Comparison of ENCODE assay signal across 14 cellular contexts in genomic region chr1:40795811-40796586, GRCh38. TPM values are rescaled to one million over a fixed set of nuclear protein-coding genes. Genes with fewer than 3 reads are reported as not detected.
DNase-seq lines count a peak whose midpoint lies in the region; ATAC-seq, FAIRE-seq and TF ChIP-seq lines count a peak whose summit lies in the region.
"Had no signal": no experiment of that assay in that cellular context is flagged by ENCODE, and none has a peak within 500 bp of the region (broad histone marks: within the 10 kb centered on the region; RNA-seq: fewer than 3 reads in every experiment).

No MANE protein-coding gene starts in this region.

- no peaks in the 10 kb centered on the region for H3K36me3 ChIP-seq in BLaER1 treated with 17β-estradiol and CSF1 and Interleukin-3, amounts not matched to agents 10 nM and 100 nM
- no peaks in the 10 kb centered on the region for H3K36me3 ChIP-seq in naive thymus-derived CD4-positive, alpha-beta T cell (ENCODE audit: control insufficient read depth in 2 of 3, insufficient read depth in 3 of 3, low read length in 3 of 3)
- no peaks in the 10 kb centered on the region for H3K36me3 ChIP-seq in suprapubic skin

- no peak for TF ChIP-seq CTCF in activated CD8-positive, alpha-beta T cell treated with anti-CD3 and anti-CD28 coated beads for 36 hours (IDR thresholded peaks at IDR 0.05)
- no peak for TF ChIP-seq CTCF in suprapubic skin (IDR thresholded peaks at IDR 0.05)
- no peak for TF ChIP-seq CTCF in natural killer cell (IDR thresholded peaks at IDR 0.05)

- TF ChIP-seq POLR2A in GM12891 (IDR thresholded peaks at IDR 0.05; ENCODE audit: low read depth, low read length) (no peak), suprapubic skin (IDR thresholded peaks at IDR 0.05) (no peak)

- POLR2A ChIA-PET in activated CD8-positive, alpha-beta T cell treated with anti-CD3 and anti-CD28 coated beads for 36 hours (lab: Charles Lee) = interaction anchor here (0.6 to 1.5 kb wide), 5 partner anchors 8 to 184 kb away, joined by 3 to 5 read pairs (median 4); partner anchors contain the start of gene CTPS1
- POLR2A ChIA-PET in naive thymus-derived CD4-positive, alpha-beta T cell (lab: Charles Lee) = interaction anchor here (0.9 to 3.5 kb wide), 6 partner anchors 10 to 265 kb away, joined by 3 to 17 read pairs (median 5); partner anchors contain the start of genes CITED4, NFYC and ZNF684

- peak overlapping the region in 6 of 11 experiments; percentile 12 to 51 (median 30); a peak in 7 of 22 replicates for H3K27ac ChIP-seq in BLaER1 treated with 17β-estradiol and CSF1 and Interleukin-3, amounts not matched to agents 10 nM and 100 nM
- H3K27ac ChIP-seq in naive thymus-derived CD4-positive, alpha-beta T cell (ENCODE audit: low read depth, low read length) = peak overlapping the region; percentile 59
- no peak overlapping the region for H3K27ac ChIP-seq in suprapubic skin
- H3K27ac ChIP-seq: C4-2B had no signal

- peak overlapping the region; percentile 37 for H3K4me3 Mint-ChIP-seq in activated CD8-positive, alpha-beta T cell treated with anti-CD3 and anti-CD28 coated beads for 36 hours
- peak overlapping the region; percentile 67 to 84 (median 74) for H3K4me3 Mint-ChIP-seq in naive thymus-derived CD4-positive, alpha-beta T cell
- H3K4me3 Mint-ChIP-seq in natural killer cell = no peak overlapping the region
- H3K4me3 Mint-ChIP-seq: mesothelial cell of epicardium had no signal

- peaks cover 46% of the 10 kb centered on the region for H3K4me1 Mint-ChIP-seq in activated CD8-positive, alpha-beta T cell treated with anti-CD3 and anti-CD28 coated beads for 36 hours (ENCODE audit: low read depth)
- peaks cover 13 to 49% (median 44%) of the 10 kb centered on the region in 7 donors for H3K4me1 Mint-ChIP-seq in naive thymus-derived CD4-positive, alpha-beta T cell
- peaks cover 6 to 10% of the 10 kb centered on the region in 2 donors for H3K4me1 Mint-ChIP-seq in natural killer cell

- peak overlapping the region in 1 of 10 experiments; percentile 34; a peak in 2 of 20 replicates for H3K4me3 ChIP-seq in BLaER1 treated with 17β-estradiol and CSF1 and Interleukin-3, amounts not matched to agents 10 nM and 100 nM
- H3K4me3 ChIP-seq in naive thymus-derived CD4-positive, alpha-beta T cell (ENCODE audit: low read length) = peak overlapping the region; percentile 27
- no peak overlapping the region for H3K4me3 ChIP-seq in suprapubic skin

- H3K4me1 ChIP-seq in BLaER1 treated with 17β-estradiol and CSF1 and Interleukin-3, amounts not matched to agents 10 nM and 100 nM = peaks cover 36 to 81% (median 56%) of the 10 kb centered on the region in 10 experiments
- peaks cover 6 to 18% of the 10 kb centered on the region in 2 donors for H3K4me1 ChIP-seq in naive thymus-derived CD4-positive, alpha-beta T cell (ENCODE audit: control insufficient read depth in 2 of 2, insufficient read depth in 2 of 2, low read length in 2 of 2)
- H3K4me1 ChIP-seq in suprapubic skin = peaks cover 14% of the 10 kb centered on the region

- H3K27ac Mint-ChIP-seq in activated CD8-positive, alpha-beta T cell treated with anti-CD3 and anti-CD28 coated beads for 36 hours = peak overlapping the region; percentile 83
- peak overlapping the region; percentile 74 to 94 (median 86) for H3K27ac Mint-ChIP-seq in naive thymus-derived CD4-positive, alpha-beta T cell
- no peak overlapping the region for H3K27ac Mint-ChIP-seq in natural killer cell
- H3K27ac Mint-ChIP-seq: mesothelial cell of epicardium had no signal

- H3K27me3 ChIP-seq in BLaER1 treated with 17β-estradiol and CSF1 and Interleukin-3, amounts not matched to agents 10 nM and 100 nM = no peaks in the 10 kb centered on the region
- H3K27me3 ChIP-seq in naive thymus-derived CD4-positive, alpha-beta T cell (ENCODE audit: control insufficient read depth in 2 of 2, insufficient read depth in 2 of 2, low read length in 2 of 2) = no peaks in the 10 kb centered on the region
- no peaks in the 10 kb centered on the region for H3K27me3 ChIP-seq in suprapubic skin

- ATAC-seq in activated CD8-positive, alpha-beta T cell treated with anti-CD3 and anti-CD28 coated beads for 36 hours = peak; percentile 70
- peak; percentile 34 for ATAC-seq in naive thymus-derived CD4-positive, alpha-beta T cell
- ATAC-seq in natural killer cell = no peak
- no peak for ATAC-seq in GM21526 (IDR thresholded peaks at IDR 0.05; ENCODE audit: low FRiP score, unreplicated experiment)

- H3K9ac ChIP-seq in BLaER1 treated with 17β-estradiol and CSF1 and Interleukin-3, amounts not matched to agents 10 nM and 100 nM = peak overlapping the region in 7 of 11 experiments; percentile 28 to 50 (median 41); a peak in 10 of 22 replicates

- no peaks in the 10 kb centered on the region for H3K9me3 Mint-ChIP-seq in activated CD8-positive, alpha-beta T cell treated with anti-CD3 and anti-CD28 coated beads for 36 hours
- peaks cover 0 to 2% (median 0%) of the 10 kb centered on the region in 11 donors for H3K9me3 Mint-ChIP-seq in naive thymus-derived CD4-positive, alpha-beta T cell
- H3K9me3 Mint-ChIP-seq in natural killer cell = no peaks in the 10 kb centered on the region
- H3K9me3 Mint-ChIP-seq: mesothelial cell of epicardium had no signal

- no peak for TF ChIP-seq EP300 in suprapubic skin (IDR thresholded peaks at IDR 0.05)

- no peak for DNase-seq in GM12891 (ENCODE audit: insufficient read length, low spot score)
- peak; percentile 50 for DNase-seq in activated CD8-positive, alpha-beta T cell treated with anti-CD3 and anti-CD28 coated beads for 36 hours
- no peak for DNase-seq in naive thymus-derived CD4-positive, alpha-beta T cell
- no peak for DNase-seq in suprapubic skin (ENCODE audit: low spot score in 2 of 2)
- DNase-seq in natural killer cell = no peak
- no peak for DNase-seq in DMS53 (lab: John Stamatoyannopoulos, UW)
- DNase-seq: activated CD8-positive, alpha-beta memory T cell treated with anti-CD3 and anti-CD28 coated beads, Interleukin-2, amount 50 U/mL, for 48 hours; effector CD4-positive, alpha-beta T cell; NCI-H1105; RPMI8226 had no signal

- H4K20me1 ChIP-seq in BLaER1 treated with 17β-estradiol and CSF1 and Interleukin-3, amounts not matched to agents 10 nM and 100 nM = peaks cover 0 to 6% (median 0%) of the 10 kb centered on the region in 11 experiments; a peak in 3 of 22 replicates

- CTCF ChIA-PET in activated CD8-positive, alpha-beta T cell treated with anti-CD3 and anti-CD28 coated beads for 36 hours (lab: Charles Lee) = interaction anchor here (1.0 to 5.7 kb wide), 4 partner anchors 19 to 66 kb away, joined by 3 to 50 read pairs (median 6); no protein-coding TSS in a partner anchor
- CTCF ChIA-PET in naive thymus-derived CD4-positive, alpha-beta T cell (lab: Charles Lee) = interaction anchor here (0.6 to 4.0 kb wide), 2 partner anchors 21 to 95 kb away, joined by 4 to 40 read pairs; no protein-coding TSS in a partner anchor

- H3K27me3 Mint-ChIP-seq in activated CD8-positive, alpha-beta T cell treated with anti-CD3 and anti-CD28 coated beads for 36 hours = no peaks in the 10 kb centered on the region
- H3K27me3 Mint-ChIP-seq in naive thymus-derived CD4-positive, alpha-beta T cell = peaks cover 0 to 5% (median 0%) of the 10 kb centered on the region in 5 donors
- peaks cover 0 to 5% of the 10 kb centered on the region in 2 donors for H3K27me3 Mint-ChIP-seq in natural killer cell (ENCODE audit: low read depth in 2 of 2)

- 67% methylated on average over 13 of the region's 13 CpGs for WGBS in suprapubic skin

- no peaks in the 10 kb centered on the region for H3K9me3 ChIP-seq in BLaER1 treated with 17β-estradiol and CSF1 and Interleukin-3, amounts not matched to agents 10 nM and 100 nM (replicated peaks in 1 of 11)
- H3K9me3 ChIP-seq in naive thymus-derived CD4-positive, alpha-beta T cell (ENCODE audit: control insufficient read depth in 2 of 3, low read length in 3 of 3) = no peaks in the 10 kb centered on the region
- no peaks in the 10 kb centered on the region for H3K9me3 ChIP-seq in suprapubic skin

- FAIRE-seq in GM12891 (lab: Jason Lieb, UNC) = peak; percentile 77

- no peaks in the 10 kb centered on the region for H3K36me3 Mint-ChIP-seq in activated CD8-positive, alpha-beta T cell treated with anti-CD3 and anti-CD28 coated beads for 36 hours (ENCODE audit: low read depth)
- H3K36me3 Mint-ChIP-seq in naive thymus-derived CD4-positive, alpha-beta T cell = no peaks in the 10 kb centered on the region
- H3K36me3 Mint-ChIP-seq in natural killer cell = no peaks in the 10 kb centered on the region
- H3K36me3 Mint-ChIP-seq: mesothelial cell of epicardium had no signal

- intact Hi-C loops in activated CD8-positive, alpha-beta T cell treated with anti-CD3 and anti-CD28 coated beads for 36 hours (cut with micrococcal nuclease) = no loop called here
- intact Hi-C loops in naive thymus-derived CD4-positive, alpha-beta T cell (cut with micrococcal nuclease) = no loop called here
- intact Hi-C loops in natural killer cell (cut with micrococcal nuclease) = no loop called here

- H3K4me2 ChIP-seq in BLaER1 treated with 17β-estradiol and CSF1 and Interleukin-3, amounts not matched to agents 10 nM and 100 nM = peak overlapping the region; percentile 64 to 87 (median 77)

TF ChIP-seq in GM12891, 5 proteins besides CTCF, POLR2A, EP300 and RAD21:
- TF ChIP-seq PAX5 (IDR thresholded peaks at IDR 0.05; ENCODE audit: insufficient read depth, low read length, severe bottlenecking) = no peak
- no peak for TF ChIP-seq SPI1 (IDR thresholded peaks at IDR 0.05; ENCODE audit: low read depth, low read length)
- TF ChIP-seq TAF1 (IDR thresholded peaks at IDR 0.05; ENCODE audit: low read depth, low read length) = no peak
- TF ChIP-seq POLR2AphosphoS5 (IDR thresholded peaks at IDR 0.05; ENCODE audit: low read depth, low read length) = no peak
- no peak for TF ChIP-seq POU2F2 (IDR thresholded peaks at IDR 0.05; ENCODE audit: low read depth, low read length)
TF ChIP-seq in GM12891: peak in this region for 0.

RNA-seq across cellular contexts. Expression of gene KCNQ4, which starts 12.4 kb away (rescaled TPM):
- 0.71 TPM for polyA plus RNA-seq in GM12891 (2012; ENCODE audit: low read depth, missing spikeins)
- total RNA-seq in activated CD8-positive, alpha-beta T cell treated with anti-CD3 and anti-CD28 coated beads for 36 hours = under 1 TPM; 0.38 to 0.43 TPM
- total RNA-seq in naive thymus-derived CD4-positive, alpha-beta T cell = under 1 TPM; 0.13 to 0.97 (median 0.24) TPM
- polyA plus RNA-seq in naive thymus-derived CD4-positive, alpha-beta T cell = under 1 TPM in 1 of 2 donors, not detected in 1; 0.10 TPM
- total RNA-seq in suprapubic skin (1 to 10 TPM; 1.1 to 3.8 (median 1.5) TPM), natural killer cell (under 1 TPM; 0.14 to 0.45 (median 0.35) TPM)

Comparison
In these comparisons a context has a peak if more than half of its experiments do, and no peak if none do; other contexts are left out.
1. ATAC-seq: peak in activated CD8-positive, alpha-beta T cell treated with anti-CD3 and anti-CD28 coated beads for 36 hours (single experiment) and naive thymus-derived CD4-positive, alpha-beta T cell (single experiment); none in natural killer cell (0 of 3) and GM21526 (single experiment).
2. H3K27ac Mint-ChIP-seq: peak in activated CD8-positive, alpha-beta T cell treated with anti-CD3 and anti-CD28 coated beads for 36 hours (single experiment) and naive thymus-derived CD4-positive, alpha-beta T cell (9 of 9); none in natural killer cell (0 of 2).